In genomic region chr2:109382946-109383345, GRCh38 we compare ENCODE assay signal across 8 cellular contexts.
DNase-seq lines count a peak whose midpoint lies in the region; ATAC-seq, FAIRE-seq and TF ChIP-seq lines count a peak whose summit lies in the region.

No MANE protein-coding gene starts in this region.

- H2AFZ ChIP-seq in neuronal stem cell (ENCODE audit: low read length): no peak overlapping the region

- no peak overlapping the region for H4K91ac ChIP-seq in neuronal stem cell (ENCODE audit: low read depth, low read length, poor library complexity)

- POLR2A ChIA-PET in A673 (lab: Charles Lee; ENCODE audit: low non-redundant PET): no interaction called here

- no peak overlapping the region for H4K8ac ChIP-seq in neuronal stem cell (ENCODE audit: low read depth, low read length)

- peaks cover 4% of the 10 kb centered on the region for H3K27me3 Mint-ChIP-seq in activated T-helper 2 cell treated with anti-CD3 and anti-CD28 coated beads, Interferon-gamma antibody, Interleukin-2, Interleukin-4, amounts not matched to agents 10 μg/mL and 5 μg/mL and 100 μg/mL, durations not matched to agents 14 hours and 24 hours and 36 hours (ENCODE audit: low read depth)

- CTCF ChIA-PET in A673 (lab: Charles Lee): no interaction called here

- no peak for TF ChIP-seq CTCF in A673 (conservative IDR thresholded peaks at IDR 0.05; ENCODE audit: low read depth, low read length)
- TF ChIP-seq CTCF in brain microvascular endothelial cell (IDR thresholded peaks at IDR 0.05; ENCODE audit: low read depth, low read length, missing control alignments): no peak

- H2BK15ac ChIP-seq in neuronal stem cell (ENCODE audit: low read length): no peak overlapping the region

- no peak overlapping the region for H2AK5ac ChIP-seq in neuronal stem cell (ENCODE audit: low read depth, low read length)

- H3K9me3 ChIP-seq in A673 (ENCODE audit: low read depth, low read length, poor library complexity, severe bottlenecking) (no peaks in the 10 kb centered on the region), neuronal stem cell (replicated peaks in 1 of 2; ENCODE audit: control insufficient read depth in 2 of 2, insufficient read depth in 1 of 2, low read depth in 1 of 2, low read length in 2 of 2) (no peaks in the 10 kb centered on the region)

- DNase-seq in A673 (ENCODE audit: low spot score) (peak; percentile 43), HTR-8/SVneo (ENCODE audit: insufficient read length, low spot score) (peak; percentile 63), brain microvascular endothelial cell (peak; percentile 38), left lobe of liver (ENCODE audit: low spot score) (peak; percentile 47), KG1 (lab: John Stamatoyannopoulos, UW) (no peak), neuronal stem cell (ENCODE audit: low spot score) (no peak)
- no peak for DNase-seq in activated T-helper 2 cell treated with anti-CD3 and anti-CD28 coated beads, Interferon-gamma antibody, Interleukin-2, Interleukin-4, amounts not matched to agents 10 μg/mL and 5 μg/mL and 100 μg/mL, durations not matched to agents 14 hours and 24 hours and 36 hours (ENCODE audit: low spot score)

- H3K79me1 ChIP-seq in neuronal stem cell (ENCODE audit: low read depth, low read length): no peaks in the 10 kb centered on the region

- no peak overlapping the region for H3K9ac ChIP-seq in neuronal stem cell (ENCODE audit: low read depth, low read length, poor library complexity)

- no peaks in the 10 kb centered on the region for H3K9me3 Mint-ChIP-seq in activated T-helper 2 cell treated with anti-CD3 and anti-CD28 coated beads, Interferon-gamma antibody, Interleukin-2, Interleukin-4, amounts not matched to agents 10 μg/mL and 5 μg/mL and 100 μg/mL, durations not matched to agents 14 hours and 24 hours and 36 hours

- H3K4me1 Mint-ChIP-seq in activated T-helper 2 cell treated with anti-CD3 and anti-CD28 coated beads, Interferon-gamma antibody, Interleukin-2, Interleukin-4, amounts not matched to agents 10 μg/mL and 5 μg/mL and 100 μg/mL, durations not matched to agents 14 hours and 24 hours and 36 hours (ENCODE audit: low read depth): no peaks in the 10 kb centered on the region

- H3K4me3 Mint-ChIP-seq in activated T-helper 2 cell treated with anti-CD3 and anti-CD28 coated beads, Interferon-gamma antibody, Interleukin-2, Interleukin-4, amounts not matched to agents 10 μg/mL and 5 μg/mL and 100 μg/mL, durations not matched to agents 14 hours and 24 hours and 36 hours (ENCODE audit: low read depth): no peak overlapping the region

- no peak overlapping the region for H3K18ac ChIP-seq in neuronal stem cell (ENCODE audit: low read length)

- no TSS peak for BruUV-seq in A673 (replicated peaks; lab: Mats Ljungman, UMichigan)

- in situ Hi-C loops in brain microvascular endothelial cell (cut with HindIII; ENCODE audit: low pct_ligation_motif_present, low sequenced_read_pairs): no loop called here

- ATAC-seq in left lobe of liver: peak; percentile 61
- no peak for ATAC-seq in HG03135 (IDR thresholded peaks at IDR 0.05; ENCODE audit: unreplicated experiment)

- H3K27ac Mint-ChIP-seq in activated T-helper 2 cell treated with anti-CD3 and anti-CD28 coated beads, Interferon-gamma antibody, Interleukin-2, Interleukin-4, amounts not matched to agents 10 μg/mL and 5 μg/mL and 100 μg/mL, durations not matched to agents 14 hours and 24 hours and 36 hours: no peak overlapping the region

- no peak overlapping the region for H3K4me2 ChIP-seq in neuronal stem cell (ENCODE audit: insufficient read depth, low read length, poor library complexity, severe bottlenecking)

- H3K4me3 ChIP-seq in A673 (ENCODE audit: low read depth, low read length, poor library complexity, severe bottlenecking) (no peak overlapping the region), brain microvascular endothelial cell (ENCODE audit: low read depth, low read length) (no peak overlapping the region), neuronal stem cell (ENCODE audit: low read length in 2 of 2) (no peak overlapping the region)

- H3K23ac ChIP-seq in neuronal stem cell (ENCODE audit: low read depth, low read length, poor library complexity): no peak overlapping the region

- H3K4me1 ChIP-seq in A673 (ENCODE audit: insufficient read depth, low read length, poor library complexity, severe bottlenecking) (no peaks in the 10 kb centered on the region), neuronal stem cell (ENCODE audit: control insufficient read depth in 2 of 2, insufficient read depth in 1 of 2, low read depth in 1 of 2, low read length in 2 of 2) (peaks cover 18 to 25% of the 10 kb centered on the region in 2 donors)

- no peaks in the 10 kb centered on the region for H3K27me3 ChIP-seq in A673 (replicated peaks; ENCODE audit: insufficient read depth, low read depth, low read length, poor library complexity)
- H3K27me3 ChIP-seq in brain microvascular endothelial cell (replicated peaks): no peaks in the 10 kb centered on the region
- peaks cover 0 to 43% (median 0%) of the 10 kb centered on the region in 3 experiments for H3K27me3 ChIP-seq in neuronal stem cell (ENCODE audit: control insufficient read depth in 3 of 3, insufficient read depth in 3 of 3, low read depth in 1 of 3, low read length in 3 of 3)

- no CpG with 5 or more reads among the region's 4 CpGs for WGBS in neuronal stem cell (ENCODE audit: extremely low coverage in 2 of 2, insufficient read length in 2 of 2, insufficient replicate concordance in 1 of 2), 2 donors

- H3K14ac ChIP-seq in neuronal stem cell (ENCODE audit: low read length): no peak overlapping the region

- intact Hi-C loops in A673 (cut with micrococcal nuclease; ENCODE audit: unreplicated experiment): no loop called here
- intact Hi-C loops in activated T-helper 2 cell treated with anti-CD3 and anti-CD28 coated beads, Interferon-gamma antibody, Interleukin-2, Interleukin-4, amounts not matched to agents 10 μg/mL and 5 μg/mL and 100 μg/mL, durations not matched to agents 14 hours and 24 hours and 36 hours (cut with micrococcal nuclease): no loop called here

- no peak overlapping the region for H3K4ac ChIP-seq in neuronal stem cell (ENCODE audit: low read length)

- H3K36me3 Mint-ChIP-seq in activated T-helper 2 cell treated with anti-CD3 and anti-CD28 coated beads, Interferon-gamma antibody, Interleukin-2, Interleukin-4, amounts not matched to agents 10 μg/mL and 5 μg/mL and 100 μg/mL, durations not matched to agents 14 hours and 24 hours and 36 hours (ENCODE audit: low read depth): no peaks in the 10 kb centered on the region

- H2BK120ac ChIP-seq in neuronal stem cell (ENCODE audit: low read depth, low read length): no peak overlapping the region

- H3K36me3 ChIP-seq in A673 (ENCODE audit: insufficient read depth, low read length, poor library complexity, severe bottlenecking): no peaks in the 10 kb centered on the region
- no peaks in the 10 kb centered on the region for H3K36me3 ChIP-seq in brain microvascular endothelial cell (replicated peaks)
- no peaks in the 10 kb centered on the region for H3K36me3 ChIP-seq in neuronal stem cell (replicated peaks in 1 of 2; ENCODE audit: control insufficient read depth in 2 of 2, insufficient read depth in 2 of 2, low read length in 2 of 2)

- no peak overlapping the region for H2BK12ac ChIP-seq in neuronal stem cell (ENCODE audit: low read length)

- no peak for FAIRE-seq in HTR-8/SVneo (lab: Jason Lieb, UNC)

- H3K27ac ChIP-seq in A673 (ENCODE audit: low read depth, low read length, poor library complexity, severe bottlenecking): no peak overlapping the region
- H3K27ac ChIP-seq in brain microvascular endothelial cell: no peak overlapping the region
- no peak overlapping the region for H3K27ac ChIP-seq in neuronal stem cell (replicated peaks; ENCODE audit: low read length)

- no peak overlapping the region for H2BK5ac ChIP-seq in neuronal stem cell (ENCODE audit: low read length)

Comparison
In these comparisons a context has a peak if more than half of its experiments do, and no peak if none do; other contexts are left out.
1. DNase-seq: peak in A673 (single experiment), HTR-8/SVneo (single experiment), brain microvascular endothelial cell (single experiment) and left lobe of liver (single experiment); none in KG1 (single experiment), activated T-helper 2 cell treated with anti-CD3 and anti-CD28 coated beads, Interferon-gamma antibody, Interleukin-2, Interleukin-4, amounts not matched to agents 10 μg/mL and 5 μg/mL and 100 μg/mL, durations not matched to agents 14 hours and 24 hours and 36 hours (single experiment) and neuronal stem cell (single experiment).